ENCODE assay signal across 1 cellular context in genomic region chr7:101386558-101387199, GRCh38.
TF ChIP-seq lines count a peak whose summit lies in the region.

No MANE protein-coding gene starts in this region.

TF ChIP-seq in A549, 52 proteins besides CTCF, POLR2A, EP300 and RAD21 (continued from another document):
- no peak for TF ChIP-seq ZSCAN20 (CRISPR knock-in tag; IDR thresholded peaks at IDR 0.05)
- TF ChIP-seq FOXS1 (CRISPR knock-in tag; IDR thresholded peaks at IDR 0.05) = no peak
- TF ChIP-seq CHD4 (IDR thresholded peaks at IDR 0.05; ENCODE audit: borderline replicate concordance) = no peak
